16 cellular contexts compared by ENCODE assay signal in genomic region chr10:47035447-47036337, GRCh38.
"Had no signal": no experiment of that assay in that cellular context is flagged by ENCODE, and none has a peak within 500 bp of the region (broad histone marks: within the 10 kb centered on the region; RNA-seq: fewer than 3 reads in every experiment).

No MANE protein-coding gene starts in this region.

- H3K9me3 ChIP-seq: colonic mucosa, esophagus squamous epithelium, psoas muscle, SJSA1 had no signal

- H3K36me3 Mint-ChIP-seq: activated naive CD4-positive, alpha-beta T cell treated with anti-CD3 and anti-CD28 coated beads, Interleukin-2, amount 50 U/mL, for 24 hours; type B pancreatic cell had no signal

- H3K27me3 Mint-ChIP-seq: activated naive CD4-positive, alpha-beta T cell treated with anti-CD3 and anti-CD28 coated beads, Interleukin-2, amount 50 U/mL, for 24 hours; stimulated activated naive CD8-positive, alpha-beta T cell treated with anti-CD3 and anti-CD28 coated beads, Interleukin-15, Interleukin-2, amounts not matched to agents 100 ng/mL and 50 ng/mL, for 24 hours had no signal

- H3K27ac Mint-ChIP-seq: activated naive CD4-positive, alpha-beta T cell treated with anti-CD3 and anti-CD28 coated beads, Interleukin-2, amount 50 U/mL, for 24 hours; nephron progenitor cell; stimulated activated naive CD8-positive, alpha-beta T cell treated with anti-CD3 and anti-CD28 coated beads, Interleukin-15, Interleukin-2, amounts not matched to agents 100 ng/mL and 50 ng/mL, for 24 hours; type B pancreatic cell had no signal

- DNase-seq: activated CD4-positive, alpha-beta T cell treated with anti-CD3 and anti-CD28 coated beads for 1 hour; activated CD4-positive, alpha-beta T cell treated with anti-CD3 and anti-CD28 coated beads, Interleukin-2, amount 50 U/mL, for 4 hours; amniotic stem cell; caudate nucleus; colonic mucosa; esophagus squamous epithelium; hippocampal formation; kidney; mesenchymal stem cell; nephron progenitor cell; stimulated activated CD4-positive, alpha-beta T cell treated with anti-CD3 and anti-CD28 coated beads, Interleukin-4, amount 100 ng/mL, for 4 hours had no signal

- H3K9me3 Mint-ChIP-seq: activated naive CD4-positive, alpha-beta T cell treated with anti-CD3 and anti-CD28 coated beads, Interleukin-2, amount 50 U/mL, for 24 hours; nephron progenitor cell; stimulated activated naive CD8-positive, alpha-beta T cell treated with anti-CD3 and anti-CD28 coated beads, Interleukin-15, Interleukin-2, amounts not matched to agents 100 ng/mL and 50 ng/mL, for 24 hours; type B pancreatic cell had no signal

- H3K36me3 ChIP-seq: colonic mucosa, esophagus squamous epithelium, SJSA1 had no signal

- H3K4me3 ChIP-seq: colonic mucosa, esophagus squamous epithelium, psoas muscle, SJSA1 had no signal

- H3K27me3 ChIP-seq: colonic mucosa had no signal

- H3K27ac ChIP-seq: colonic mucosa, esophagus squamous epithelium, psoas muscle, SJSA1 had no signal

- H3K4me3 Mint-ChIP-seq: activated naive CD4-positive, alpha-beta T cell treated with anti-CD3 and anti-CD28 coated beads, Interleukin-2, amount 50 U/mL, for 24 hours; nephron progenitor cell; stimulated activated naive CD8-positive, alpha-beta T cell treated with anti-CD3 and anti-CD28 coated beads, Interleukin-15, Interleukin-2, amounts not matched to agents 100 ng/mL and 50 ng/mL, for 24 hours; type B pancreatic cell had no signal

- H3K4me1 ChIP-seq: colonic mucosa, esophagus squamous epithelium, psoas muscle, SJSA1 had no signal

- ATAC-seq: psoas muscle had no signal

- H3K4me1 Mint-ChIP-seq: activated naive CD4-positive, alpha-beta T cell treated with anti-CD3 and anti-CD28 coated beads, Interleukin-2, amount 50 U/mL, for 24 hours had no signal
